20 cellular contexts compared by ENCODE assay signal in the genomic region with DNA sequence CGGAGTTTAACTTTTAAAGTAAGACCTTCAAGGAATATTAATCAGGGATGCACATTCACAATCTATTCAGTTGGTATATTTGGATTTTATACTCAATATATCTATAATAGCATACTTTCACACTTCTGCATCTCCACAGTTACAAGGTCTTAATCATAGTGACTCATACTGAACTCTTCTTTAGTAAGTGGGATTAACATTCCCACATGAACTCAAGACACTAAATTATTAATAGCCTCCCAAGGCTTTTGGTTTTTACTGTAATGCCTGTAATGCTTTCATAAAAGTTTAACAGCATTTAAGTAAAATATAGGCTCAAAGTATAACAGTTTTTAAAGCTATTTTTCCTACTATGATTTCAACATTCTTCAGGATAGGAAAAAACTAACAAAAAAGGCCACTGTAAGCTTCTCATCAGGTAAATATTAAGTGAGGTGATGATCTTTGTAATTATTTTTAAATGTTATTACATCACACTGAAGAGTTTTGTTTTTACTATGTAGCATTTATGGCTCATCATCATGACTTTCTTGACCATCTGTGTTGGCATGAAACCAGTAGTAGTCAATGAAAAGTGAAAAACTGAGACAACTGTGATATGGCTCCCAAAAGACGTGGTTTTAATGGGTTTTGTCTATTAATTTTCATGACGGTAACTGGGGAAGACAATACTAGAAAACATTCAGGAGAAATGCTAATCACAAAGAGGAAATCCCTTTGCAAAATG.
DNase-seq lines count a peak whose midpoint lies in the region; ATAC-seq and TF ChIP-seq lines count a peak whose summit lies in the region.
"Had no signal": no experiment of that assay in that cellular context is flagged by ENCODE, and none has a peak within 500 bp of the region (broad histone marks: within the 10 kb centered on the region; RNA-seq: fewer than 3 reads in every experiment).

No MANE protein-coding gene starts in this region.

- H3K4me1 ChIP-seq in SJCRH30 (peaks cover 24% of the 10 kb centered on the region), right lobe of liver (no peaks in the 10 kb centered on the region)
- H3K4me1 ChIP-seq: heart right ventricle, vagina had no signal

- H3K9me3 ChIP-seq in SJCRH30 (replicated peaks) (no peaks in the 10 kb centered on the region; the same call in 1 of the 2 replicates), right lobe of liver (no peaks in the 10 kb centered on the region)
- H3K9me3 ChIP-seq: vagina had no signal

- H3K4me3 ChIP-seq in SJCRH30 (no peak overlapping the region), foreskin fibroblast (ENCODE audit: low read depth in 1 of 2, low read length in 2 of 2) (no peak overlapping the region), right lobe of liver (no peak overlapping the region)
- H3K4me3 ChIP-seq: GM12878, heart right ventricle, vagina had no signal

- WGBS in right lobe of liver (ENCODE audit: insufficient coverage, low coverage, low lambda C conversion rate, missing lambda C conversion rate): 32% methylated on average over 3 of the region's 3 CpGs

- TF ChIP-seq POLR2A in right lobe of liver (IDR thresholded peaks at IDR 0.05): no peak

- intact Hi-C loops in right lobe of liver (cut with DNase I): no loop called here

- peak; percentile 68 for ATAC-seq in HG03139 (IDR thresholded peaks at IDR 0.05; ENCODE audit: unreplicated experiment)
- ATAC-seq in HG03095 (IDR thresholded peaks at IDR 0.05; ENCODE audit: unreplicated experiment): no peak
- no peak for ATAC-seq in right lobe of liver
- ATAC-seq: activated CD8-positive, alpha-beta memory T cell treated with anti-CD3 and anti-CD28 coated beads, Interleukin-2, amount 10 ng/mL, durations not matched to agents 7 days and 5 days; GM12878; HCT116; heart right ventricle had no signal

- no peak for TF ChIP-seq CTCF in foreskin fibroblast (IDR thresholded peaks at IDR 0.05; ENCODE audit: low read depth, low read length)
- no peak for TF ChIP-seq CTCF in right lobe of liver (IDR thresholded peaks at IDR 0.05)

- H3K27me3 ChIP-seq in SJCRH30 (no peaks in the 10 kb centered on the region), right lobe of liver (no peaks in the 10 kb centered on the region)
- H3K27me3 ChIP-seq: heart right ventricle, vagina had no signal

- peak overlapping the region; percentile 45 for H3K27ac ChIP-seq in SJCRH30
- H3K27ac ChIP-seq in right lobe of liver: no peak overlapping the region
- H3K27ac ChIP-seq: heart right ventricle, vagina had no signal

- H3K36me3 ChIP-seq in SJCRH30 (no peaks in the 10 kb centered on the region), right lobe of liver (no peaks in the 10 kb centered on the region)
- H3K36me3 ChIP-seq: heart right ventricle, vagina had no signal

- DNase-seq in Caki2 (ENCODE audit: low read depth) (peak; percentile 22), SJCRH30 (peak in 1 of 2 experiments; percentile 38), foreskin fibroblast (peak; percentile 2 to 28), NCI-H128 (lab: John Stamatoyannopoulos, UW; ENCODE audit: unreplicated experiment) (no peak), NCI-H2029 (lab: John Stamatoyannopoulos, UW) (no peak), right lobe of liver (no peak)
- DNase-seq: activated CD4-positive, CD25-positive, alpha-beta regulatory T cell treated with anti-CD3 and anti-CD28 coated beads, Interleukin-2, amount 50 U/mL, for 72 hours; activated CD8-positive, alpha-beta memory T cell treated with anti-CD3 and anti-CD28 coated beads, Interleukin-2, amount 10 ng/mL, durations not matched to agents 7 days and 5 days; activated effector memory CD4-positive, alpha-beta T cell treated with Interleukin-2 at 50 U/mL for 16 hours; amniotic stem cell; CD8-positive, alpha-beta memory T cell; heart right ventricle; islet precursor cell; SHP77; stimulated activated CD4-positive, alpha-beta T cell treated with anti-CD3 and anti-CD28 coated beads, Interleukin-1b, Interleukin-23, amount 100 ng/mL, for 48 hours had no signal

- in situ Hi-C loops in Caki2 (cut with HindIII; ENCODE audit: low pct_unique_long_range_greater_than_20kb, low sequenced_read_pairs): no loop called here

Comparison
In these comparisons a context has a peak if more than half of its experiments do, and no peak if none do; other contexts are left out.
1. DNase-seq: peak in Caki2 (single experiment) and foreskin fibroblast (2 of 2); none in NCI-H128 (single experiment), NCI-H2029 (single experiment) and right lobe of liver (0 of 3).